ENCODE assay signal across 11 cellular contexts in genomic region chr1:39178541-39179431, GRCh38. TPM values are rescaled to one million over a fixed set of nuclear protein-coding genes. Genes with fewer than 3 reads are reported as not detected.
A peak's percentile ranks its signal among the peaks of the same experiment; 100 is the strongest.
DNase-seq lines count a peak whose midpoint lies in the region; ATAC-seq, FAIRE-seq and TF ChIP-seq lines count a peak whose summit lies in the region.
"Had no signal": no experiment of that assay in that cellular context is flagged by ENCODE, and none has a peak within 500 bp of the region (broad histone marks: within the 10 kb centered on the region; RNA-seq: fewer than 3 reads in every experiment).

No MANE protein-coding gene starts in this region.

- no peak for ATAC-seq in GM21447 (IDR thresholded peaks at IDR 0.05; ENCODE audit: unreplicated experiment)
- ATAC-seq in GM19452 (IDR thresholded peaks at IDR 0.05; ENCODE audit: unreplicated experiment), result no peak

- H4K20me1 ChIP-seq in keratinocyte (ENCODE audit: control insufficient read depth, extremely low read depth, insufficient read depth, low read length), result no peaks in the 10 kb centered on the region

- no peak for TF ChIP-seq CTCF in adrenal gland (IDR thresholded peaks at IDR 0.05)
- TF ChIP-seq CTCF in keratinocyte (optimal IDR thresholded peaks at IDR 0.05 in 1 of 3, IDR thresholded peaks at IDR 0.05 in 1 of 3, conservative IDR thresholded peaks at IDR 0.05 in 1 of 3; ENCODE audit: extremely low read depth in 1 of 3, insufficient read depth in 2 of 3, low read length in 3 of 3), result no peak
- TF ChIP-seq CTCF in spleen (IDR thresholded peaks at IDR 0.05 in 8 of 11, conservative IDR thresholded peaks at IDR 0.05 in 3 of 11), result no peak

- DNase-seq in HPDE6-E6E7 (ENCODE audit: extremely low spot score), result peak; percentile 47
- peak in 6 of 7 donors; percentile 35 to 73 (median 55) for DNase-seq in adrenal gland
- peak; percentile 73 for DNase-seq in keratinocyte (ENCODE audit: low read depth, low spot score)
- no peak for DNase-seq in spleen
- no peak for DNase-seq in SIG-M5 (lab: John Stamatoyannopoulos, UW)
- no peak for DNase-seq in KG1 (lab: John Stamatoyannopoulos, UW)
- DNase-seq: head of caudate nucleus; SHP77 treated with DMSO at 0.1 percent for 48 hours; stimulated activated CD4-positive, alpha-beta T cell treated with anti-CD3 and anti-CD28 coated beads, Interleukin-2, amount 100 ng/mL, for 48 hours had no signal

- intact Hi-C loops in adrenal gland (cut with DNase I) (loop anchor here in 1 of 2 donors (10.0 kb wide), 1 partner anchor 74 kb away; no protein-coding TSS in a partner anchor), spleen (cut with DNase I; ENCODE audit: low total_unique reads) (no loop called here)

- no peaks in the 10 kb centered on the region for H3K27me3 ChIP-seq in adrenal gland
- H3K27me3 ChIP-seq in keratinocyte (ENCODE audit: control insufficient read depth, extremely low read depth, insufficient read depth, low read length), result no peaks in the 10 kb centered on the region
- H3K27me3 ChIP-seq in spleen (replicated peaks in 1 of 7), result no peaks in the 10 kb centered on the region

- H3K4me3 ChIP-seq in adrenal gland (no peak overlapping the region), keratinocyte (ENCODE audit: control insufficient read depth in 2 of 3, extremely low read depth in 1 of 3, insufficient read depth in 2 of 3, low read depth in 1 of 3, low read length in 3 of 3) (peak overlapping the region in 1 of 3 experiments; percentile 28), spleen (no peak overlapping the region)

- H3K9me3 ChIP-seq in adrenal gland (replicated peaks in 1 of 3) (no peaks in the 10 kb centered on the region), keratinocyte (ENCODE audit: control insufficient read depth, low read depth, low read length) (no peaks in the 10 kb centered on the region), spleen (no peaks in the 10 kb centered on the region)

- H3K4me1 ChIP-seq in adrenal gland (replicated peaks in 1 of 2), result peaks cover 28 to 43% of the 10 kb centered on the region in 2 donors
- peaks cover 67% of the 10 kb centered on the region for H3K4me1 ChIP-seq in keratinocyte (ENCODE audit: control insufficient read depth, extremely low read depth, insufficient read depth, low read length)
- H3K4me1 ChIP-seq in spleen, result peaks cover 4 to 58% (median 31%) of the 10 kb centered on the region in 6 donors

- WGBS in adrenal gland, 4 donors, result 46 to 52% (median 49%) methylated on average over 6 of the region's 6 CpGs
- 67 to 82% (median 78%) methylated on average over 6 of the region's 6 CpGs for WGBS in spleen, 5 donors

- no peak overlapping the region for H2AFZ ChIP-seq in keratinocyte (ENCODE audit: control insufficient read depth, low read length)

- peak; percentile 87 for FAIRE-seq in keratinocyte (lab: Jason Lieb, UNC)

- H3K9me1 ChIP-seq in keratinocyte (ENCODE audit: control insufficient read depth, extremely low read depth, insufficient read depth, low read length), result no peaks in the 10 kb centered on the region

- H3K79me2 ChIP-seq in keratinocyte (ENCODE audit: control insufficient read depth, insufficient read depth, low read length), result peaks cover 76% of the 10 kb centered on the region

- H3K27ac ChIP-seq in adrenal gland (peak overlapping the region in 4 of 5 donors; percentile 28 to 62 (median 52)), keratinocyte (ENCODE audit: control insufficient read depth, insufficient read depth, low read length) (peak overlapping the region; percentile 73), spleen (peak overlapping the region in 6 of 8 donors; percentile 23 to 53 (median 38))

- dilution Hi-C loops in keratinocyte (cut with MboI; ENCODE audit: extremely low pct_ligation_motif_present, low sequenced_read_pairs), result no loop called here

- TF ChIP-seq POLR2A in adrenal gland (IDR thresholded peaks at IDR 0.05), result no peak
- TF ChIP-seq POLR2A in spleen (IDR thresholded peaks at IDR 0.05), result no peak

- peak overlapping the region; percentile 43 for H3K9ac ChIP-seq in keratinocyte (ENCODE audit: control insufficient read depth, extremely low read depth, insufficient read depth, low read length)

- peak overlapping the region; percentile 55 for H3K4me2 ChIP-seq in keratinocyte (ENCODE audit: control insufficient read depth, extremely low read depth, insufficient read depth, low read depth, low read length)

- H3K36me3 ChIP-seq in adrenal gland (replicated peaks in 1 of 2) (no peaks in the 10 kb centered on the region), keratinocyte (ENCODE audit: control insufficient read depth in 2 of 2, extremely low read depth in 1 of 2, insufficient read depth in 2 of 2, low read length in 2 of 2) (peaks cover 0 to 7% of the 10 kb centered on the region in 2 experiments), spleen (no peaks in the 10 kb centered on the region)

RNA-seq across cellular contexts. Expression of gene MACF1, which starts 25.7 kb away (rescaled TPM):
- total RNA-seq in adrenal gland (100 to 1,000 TPM; 189 to 334 (median 230) TPM), spleen (100 to 1,000 TPM; 363 to 641 (median 446) TPM)
- polyA plus RNA-seq in adrenal gland (100 to 1,000 TPM in 2 of 3 donors, 10 to 100 TPM in 1; 85.1 to 108 (median 108) TPM), keratinocyte (84.8 to 111 TPM (median 96.9 TPM) in 3 replicates), spleen (10 to 100 TPM; 50.8 to 77.9 (median 72.9) TPM)
- polyA plus RNA-seq in keratinocyte (2011; ENCODE audit: low read depth), result 210 TPM
- 32.6 and 38.9 TPM in 2 replicates for polyA plus RNA-seq in keratinocyte (2011; cell fraction: cytosol; rRNA removed)
- polyA plus RNA-seq in keratinocyte (2011; cell fraction: nucleus; rRNA removed), result 432 and 528 TPM in 2 replicates
- polyA plus RNA-seq in keratinocyte (2012; ENCODE audit: low replicate concordance), result 132 and 145 TPM in 2 replicates
- polyA minus RNA-seq in keratinocyte, result 223 to 562 TPM (median 369 TPM) in 3 replicates
- polyA minus RNA-seq in keratinocyte (2011; cell fraction: cytosol; rRNA and poly(A)+ RNA removed), result 87.1 TPM
- 697 and 1,508 TPM in 2 replicates for polyA minus RNA-seq in keratinocyte (2011; cell fraction: nucleus; rRNA and poly(A)+ RNA removed)

Comparison
In these comparisons a context has a peak if more than half of its experiments do, and no peak if none do; other contexts are left out.
1. DNase-seq: peak in HPDE6-E6E7 (single experiment), adrenal gland (6 of 7) and keratinocyte (single experiment); none in spleen (single experiment), SIG-M5 (single experiment) and KG1 (single experiment).
2. Peak in every context shown above with its lines, with median percentiles within 50 percentile points of each other: H3K27ac ChIP-seq.